In the genomic region with DNA sequence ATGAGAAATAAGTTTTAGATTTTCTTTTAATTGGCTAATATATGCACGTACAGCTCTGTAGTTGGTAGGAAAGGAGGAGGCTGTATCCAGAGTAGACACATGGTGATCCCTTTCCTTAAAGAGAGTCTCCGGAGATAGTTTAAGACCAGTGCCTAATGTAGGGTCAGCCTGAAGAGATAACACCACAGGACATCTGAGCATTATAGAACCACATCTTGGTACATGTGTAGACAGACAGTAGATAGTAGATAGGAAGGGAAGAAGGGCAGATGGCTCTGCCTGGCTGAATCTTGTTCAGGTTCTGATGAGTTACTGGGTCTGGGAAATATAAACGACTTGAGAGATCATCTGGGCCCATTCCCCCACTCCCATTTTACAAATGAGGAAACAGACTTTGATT, we compare ENCODE assay signal across 10 cellular contexts. TPM values are rescaled to one million over a fixed set of nuclear protein-coding genes. Genes with fewer than 3 reads are reported as not detected.
A peak's percentile ranks its signal among the peaks of the same experiment; 100 is the strongest.
DNase-seq lines count a peak whose midpoint lies in the region; ATAC-seq and TF ChIP-seq lines count a peak whose summit lies in the region.
"Had no signal": no experiment of that assay in that cellular context is flagged by ENCODE, and none has a peak within 500 bp of the region (broad histone marks: within the 10 kb centered on the region; RNA-seq: fewer than 3 reads in every experiment).

No MANE protein-coding gene starts in this region.

- peaks cover 49% of the 10 kb centered on the region for H3K4me1 ChIP-seq in Caco-2
- H3K4me1 ChIP-seq in hepatocyte (ENCODE audit: insufficient read depth) = peaks cover 84% of the 10 kb centered on the region

- TF ChIP-seq CTCF in Caco-2 (IDR thresholded peaks at IDR 0.05; ENCODE audit: insufficient read depth in 1 of 2, low read depth in 1 of 2, low read length in 1 of 2, severe bottlenecking in 1 of 2, unreplicated experiment in 1 of 2) (no peak), hepatocyte (IDR thresholded peaks at IDR 0.05; ENCODE audit: poor library complexity) (no peak)

- ATAC-seq in T-helper 17 cell = no peak
- ATAC-seq in stimulated activated effector memory CD8-positive, alpha-beta T cell treated with anti-CD3 and anti-CD28 coated beads, Interleukin-12 subunit alpha, Interleukin-12 subunit beta, amount 100 ng/mL, for 72 hours = no peak
- no peak for ATAC-seq in HG03565 (IDR thresholded peaks at IDR 0.05; ENCODE audit: unreplicated experiment)
- no peak for ATAC-seq in GM18907 (IDR thresholded peaks at IDR 0.05; ENCODE audit: unreplicated experiment)

- H3K4me2 ChIP-seq in hepatocyte = peak overlapping the region; percentile 56

- no TSS peak for BruUV-seq in Caco-2 (replicated peaks; lab: Mats Ljungman, UMichigan)

- intact Hi-C loops in Caco-2 (cut with micrococcal nuclease; ENCODE audit: unreplicated experiment) = no loop called here

- H3K4me3 ChIP-seq in Caco-2 (ENCODE audit: low read depth, low read length) (no peak overlapping the region), hepatocyte (no peak overlapping the region)

- POLR2A ChIA-PET in Caco-2 (lab: Charles Lee) = interaction anchor here (0.6 kb wide), 1 partner anchor 386 kb away, joined by 4 read pairs; a partner anchor contains a TSS

- DNase-seq in Caco-2 (no peak), T-helper 17 cell (no peak), hepatocyte (ENCODE audit: low spot score) (no peak), glomerular visceral epithelial cell (ENCODE audit: extremely low spot score) (no peak)
- DNase-seq in stimulated activated effector memory CD8-positive, alpha-beta T cell treated with anti-CD3 and anti-CD28 coated beads, Interleukin-12 subunit alpha, Interleukin-12 subunit beta, amount 100 ng/mL, for 72 hours (ENCODE audit: low spot score in 2 of 2) = no peak
- DNase-seq: caudate nucleus, COR-L47, NCI-H446 treated with DMSO at 0.1 percent for 48 hours had no signal

- H3K27ac Mint-ChIP-seq in Caco-2 (ENCODE audit: unreplicated experiment) (peak overlapping the region; percentile 1), T-helper 17 cell (peak overlapping the region; percentile 63)
- H3K27ac Mint-ChIP-seq in stimulated activated effector memory CD8-positive, alpha-beta T cell treated with anti-CD3 and anti-CD28 coated beads, Interleukin-12 subunit alpha, Interleukin-12 subunit beta, amount 100 ng/mL, for 72 hours = peak overlapping the region; percentile 68

- CTCF ChIA-PET in Caco-2 (lab: Charles Lee) = no interaction called here

- H3K36me3 ChIP-seq in Caco-2 (ENCODE audit: control insufficient read depth, insufficient read depth, low read length) (peaks cover 2% of the 10 kb centered on the region), hepatocyte (replicated peaks; ENCODE audit: insufficient read depth, low read depth) (no peaks in the 10 kb centered on the region)

- no peak overlapping the region for H2AFZ ChIP-seq in hepatocyte

- H3K9me3 Mint-ChIP-seq in Caco-2 (ENCODE audit: unreplicated experiment) = no peaks in the 10 kb centered on the region
- no peaks in the 10 kb centered on the region for H3K9me3 Mint-ChIP-seq in stimulated activated effector memory CD8-positive, alpha-beta T cell treated with anti-CD3 and anti-CD28 coated beads, Interleukin-12 subunit alpha, Interleukin-12 subunit beta, amount 100 ng/mL, for 72 hours

- H3K9me3 ChIP-seq in Caco-2 (no peaks in the 10 kb centered on the region), T-helper 17 cell (ENCODE audit: control insufficient read depth, low read length, poor library complexity, severe bottlenecking) (no peaks in the 10 kb centered on the region), hepatocyte (ENCODE audit: low read depth) (no peaks in the 10 kb centered on the region)

- H3K27me3 ChIP-seq in Caco-2 (replicated peaks; ENCODE audit: control insufficient read depth, insufficient read depth, low read length) = no peaks in the 10 kb centered on the region
- no peaks in the 10 kb centered on the region for H3K27me3 ChIP-seq in hepatocyte

- peaks cover 95% of the 10 kb centered on the region for H3K79me2 ChIP-seq in hepatocyte

- H3K4me3 Mint-ChIP-seq in Caco-2 (ENCODE audit: unreplicated experiment) = no peak overlapping the region
- H3K4me3 Mint-ChIP-seq in T-helper 17 cell = peak overlapping the region; percentile 28
- no peak overlapping the region for H3K4me3 Mint-ChIP-seq in stimulated activated effector memory CD8-positive, alpha-beta T cell treated with anti-CD3 and anti-CD28 coated beads, Interleukin-12 subunit alpha, Interleukin-12 subunit beta, amount 100 ng/mL, for 72 hours

- H4K20me1 ChIP-seq in hepatocyte (ENCODE audit: insufficient read depth, poor library complexity, severe bottlenecking) = peaks cover 98% of the 10 kb centered on the region

- H3K4me1 Mint-ChIP-seq in Caco-2 (ENCODE audit: low read depth, unreplicated experiment) (peaks cover 60% of the 10 kb centered on the region), T-helper 17 cell (peaks cover 62% of the 10 kb centered on the region)
- H3K4me1 Mint-ChIP-seq in stimulated activated effector memory CD8-positive, alpha-beta T cell treated with anti-CD3 and anti-CD28 coated beads, Interleukin-12 subunit alpha, Interleukin-12 subunit beta, amount 100 ng/mL, for 72 hours = peaks cover 90% of the 10 kb centered on the region

- H3K36me3 Mint-ChIP-seq in Caco-2 (ENCODE audit: insufficient read depth, unreplicated experiment) = peaks cover 26% of the 10 kb centered on the region
- peaks cover 5% of the 10 kb centered on the region for H3K36me3 Mint-ChIP-seq in T-helper 17 cell (ENCODE audit: low read depth)
- peaks cover 29% of the 10 kb centered on the region for H3K36me3 Mint-ChIP-seq in stimulated activated effector memory CD8-positive, alpha-beta T cell treated with anti-CD3 and anti-CD28 coated beads, Interleukin-12 subunit alpha, Interleukin-12 subunit beta, amount 100 ng/mL, for 72 hours

- no peaks in the 10 kb centered on the region for H3K9me2 ChIP-seq in hepatocyte (replicated peaks; ENCODE audit: insufficient read depth)

- 76% methylated on average over 3 of the region's 3 CpGs for WGBS in hepatocyte (ENCODE audit: low lambda C conversion rate, missing lambda C conversion rate)

- H3K27me3 Mint-ChIP-seq in Caco-2 (ENCODE audit: insufficient read depth, unreplicated experiment) (no peaks in the 10 kb centered on the region), T-helper 17 cell (no peaks in the 10 kb centered on the region)

- peak overlapping the region; percentile 84 for H3K27ac ChIP-seq in hepatocyte

RNA-seq across cellular contexts. Expression of a gene that starts 18.5 kb away (rescaled TPM):
- 190 and 203 TPM in 2 replicates for total RNA-seq in Caco-2 (2022)
- 10 to 100 TPM; 48.6 to 50.6 TPM for total RNA-seq in T-helper 17 cell
- total RNA-seq in hepatocyte = 95.1 and 101 TPM in 2 replicates
- 7.3 and 8.1 TPM in 2 replicates for polyA plus RNA-seq in hepatocyte

Comparison
In these comparisons a context has a peak if more than half of its experiments do, and no peak if none do; other contexts are left out.
1. H3K27ac Mint-ChIP-seq: peak in every context shown above with its lines; median percentile 68 in stimulated activated effector memory CD8-positive, alpha-beta T cell treated with anti-CD3 and anti-CD28 coated beads, Interleukin-12 subunit alpha, Interleukin-12 subunit beta, amount 100 ng/mL, for 72 hours; 63 in T-helper 17 cell; 1 in Caco-2.